Comparison of ENCODE assay signal across 11 cellular contexts in genomic region chr2:241598487-241598886, GRCh38. TPM values are rescaled to one million over a fixed set of nuclear protein-coding genes. Genes with fewer than 3 reads are reported as not detected.
DNase-seq lines count a peak whose midpoint lies in the region; ATAC-seq, FAIRE-seq and TF ChIP-seq lines count a peak whose summit lies in the region.
"Had no signal": no experiment of that assay in that cellular context is flagged by ENCODE, and none has a peak within 500 bp of the region (broad histone marks: within the 10 kb centered on the region; RNA-seq: fewer than 3 reads in every experiment).

No MANE protein-coding gene starts in this region.

- peak; percentile 74 for FAIRE-seq in HepG2 (lab: Jason Lieb, UNC)

- no peak overlapping the region for H3K4me3 ChIP-seq in IMR-90 (ENCODE audit: insufficient read depth, low read depth, low read length)
- H3K4me3 ChIP-seq in WERI-Rb-1 (ENCODE audit: low read depth, low read length), result no peak overlapping the region
- no peak overlapping the region for H3K4me3 ChIP-seq in HepG2 (replicated peaks in 1 of 3; ENCODE audit: insufficient read depth in 1 of 3, low read depth in 2 of 3, low read length in 3 of 3)
- H3K4me3 ChIP-seq: HAP-1 had no signal

- no peak overlapping the region for H3K4ac ChIP-seq in IMR-90 (ENCODE audit: low read depth, low read length)

- TF ChIP-seq CTCF in IMR-90 (conservative IDR thresholded peaks at IDR 0.05; ENCODE audit: low read depth, low read length) (no peak), WERI-Rb-1 (IDR thresholded peaks at IDR 0.05; ENCODE audit: low read depth, low read length) (peak; percentile 63), HepG2 (CRISPR knock-in tag; IDR thresholded peaks at IDR 0.05) (peak; percentile 80)

- peaks cover 38% of the 10 kb centered on the region for H3K36me3 ChIP-seq in IMR-90 (ENCODE audit: control insufficient read depth, insufficient read depth, low read length)
- peaks cover 49% of the 10 kb centered on the region for H3K36me3 ChIP-seq in WERI-Rb-1
- peaks cover 28 to 76% of the 10 kb centered on the region in 2 experiments for H3K36me3 ChIP-seq in HepG2 (replicated peaks in 1 of 2; ENCODE audit: control insufficient read depth in 1 of 2, insufficient read depth in 2 of 2, low read length in 2 of 2)

- H3K27me3 Mint-ChIP-seq in activated naive CD4-positive, alpha-beta T cell treated with anti-CD3 and anti-CD28 coated beads for 36 hours (ENCODE audit: low read depth), result no peaks in the 10 kb centered on the region

- H3K79me2 ChIP-seq in HepG2 (ENCODE audit: insufficient read depth, low read length), result no peaks in the 10 kb centered on the region

- no peaks in the 10 kb centered on the region for H4K20me1 ChIP-seq in IMR-90 (ENCODE audit: insufficient read depth, low read length)
- H4K20me1 ChIP-seq in HepG2 (ENCODE audit: insufficient read depth, low read length), result no peaks in the 10 kb centered on the region

- no peak overlapping the region for H2BK20ac ChIP-seq in IMR-90 (ENCODE audit: low read depth, low read length)

- H3K27me3 ChIP-seq in IMR-90 (ENCODE audit: control insufficient read depth, insufficient read depth, low read length) (no peaks in the 10 kb centered on the region), WERI-Rb-1 (ENCODE audit: insufficient read depth, low read depth, severe bottlenecking) (no peaks in the 10 kb centered on the region), HepG2 (ENCODE audit: control insufficient read depth in 1 of 2, insufficient read depth in 2 of 2, low read length in 2 of 2) (no peaks in the 10 kb centered on the region)

- no peak overlapping the region for H3K23ac ChIP-seq in IMR-90 (ENCODE audit: low read depth, low read length)

- no peak overlapping the region for H2AK5ac ChIP-seq in IMR-90 (ENCODE audit: low read depth, low read length)

- no peaks in the 10 kb centered on the region for H3K9me1 ChIP-seq in IMR-90 (ENCODE audit: insufficient read depth, low read length)

- no peak for TF ChIP-seq RAD21 in IMR-90 (IDR thresholded peaks at IDR 0.05; ENCODE audit: low read length)
- TF ChIP-seq RAD21 in HepG2 (CRISPR knock-in tag; IDR thresholded peaks at IDR 0.05), result no peak

- peak overlapping the region; percentile 52 for H2AK9ac ChIP-seq in IMR-90 (replicated peaks; ENCODE audit: low read depth, low read length, poor library complexity)

- no peak overlapping the region for H4K91ac ChIP-seq in IMR-90 (ENCODE audit: insufficient read depth, low read depth, low read length)

- intact Hi-C loops in IMR-90 (cut with micrococcal nuclease), result no loop called here
- intact Hi-C loops in HepG2 (cut with micrococcal nuclease; ENCODE audit: unreplicated experiment), result loop anchor here (1.0 to 5.0 kb wide), 2 partner anchors 46 to 90 kb away; partner anchors contain the start of gene STK25
- intact Hi-C loops in activated naive CD4-positive, alpha-beta T cell treated with anti-CD3 and anti-CD28 coated beads for 36 hours (cut with micrococcal nuclease), result loop anchor here (5.0 kb wide), 1 partner anchor 521 kb away; no protein-coding TSS in a partner anchor

- H3K27ac ChIP-seq in IMR-90 (ENCODE audit: insufficient read depth, low read length) (no peak overlapping the region), WERI-Rb-1 (no peak overlapping the region), HepG2 (ENCODE audit: extremely low read length, insufficient read depth, low read length) (no peak overlapping the region)

- H3K36me3 Mint-ChIP-seq in activated naive CD4-positive, alpha-beta T cell treated with anti-CD3 and anti-CD28 coated beads for 36 hours (ENCODE audit: low read depth), result peaks cover 16% of the 10 kb centered on the region

- no peak overlapping the region for H2BK120ac ChIP-seq in IMR-90 (ENCODE audit: low read depth, low read length)

- H3K56ac ChIP-seq in IMR-90 (ENCODE audit: extremely low read depth, insufficient read depth, low read length), result no peak overlapping the region

- no peak overlapping the region for H3K4me3 Mint-ChIP-seq in activated naive CD4-positive, alpha-beta T cell treated with anti-CD3 and anti-CD28 coated beads for 36 hours

- no peak overlapping the region for H4K5ac ChIP-seq in IMR-90 (ENCODE audit: low read depth, low read length)

- H4K8ac ChIP-seq in IMR-90 (ENCODE audit: low read depth in 2 of 2, low read length in 2 of 2), result no peak overlapping the region

- no peak overlapping the region for H3K18ac ChIP-seq in IMR-90 (ENCODE audit: low read depth, low read length)

- H2BK15ac ChIP-seq in IMR-90 (ENCODE audit: low read depth, low read length), result no peak overlapping the region

- peak; percentile 10 for DNase-seq in DMS53 treated with DMSO at 0.1 percent for 48 hours (lab: John Stamatoyannopoulos, UW; ENCODE audit: unreplicated experiment)
- DNase-seq in IMR-90, result no peak
- peak; percentile 46 for DNase-seq in WERI-Rb-1
- peak; percentile 45 for DNase-seq in HepG2 (ENCODE audit: low spot score)
- DNase-seq in activated naive CD4-positive, alpha-beta T cell treated with anti-CD3 and anti-CD28 coated beads for 36 hours, result no peak
- DNase-seq in HK-2 (ENCODE audit: unreplicated experiment), result no peak
- no peak for DNase-seq in NOMO-1 treated with DMSO at 0.1 percent for 48 hours (lab: John Stamatoyannopoulos, UW; ENCODE audit: unreplicated experiment)
- DNase-seq: activated T-cell treated with anti-CD3 and anti-CD28 coated beads, Interleukin-2, amount 50 U/mL, for 48 hours; effector CD4-positive, alpha-beta T cell had no signal

- ATAC-seq in IMR-90 (ENCODE audit: low read depth), result no peak
- peak; percentile 72 for ATAC-seq in HepG2
- ATAC-seq in HG03520 (IDR thresholded peaks at IDR 0.05; ENCODE audit: unreplicated experiment), result no peak

- WGBS in IMR-90 (ENCODE audit: extremely low coverage in 2 of 2, insufficient read length in 1 of 2), 2 experiments, result no CpG with 5 or more reads among the region's 1 CpG
- WGBS in HepG2 (ENCODE audit: low lambda C conversion rate), result 93% methylated on average over 1 of the region's 1 CpG

- no peaks in the 10 kb centered on the region for H3K9me3 ChIP-seq in IMR-90 (ENCODE audit: control insufficient read depth, insufficient read depth, low read length)
- H3K9me3 ChIP-seq in WERI-Rb-1 (ENCODE audit: severe bottlenecking), result no peaks in the 10 kb centered on the region
- no peaks in the 10 kb centered on the region for H3K9me3 ChIP-seq in HepG2 (ENCODE audit: low read length)
- H3K9me3 ChIP-seq: HAP-1 had no signal

- no peaks in the 10 kb centered on the region for H3K4me1 Mint-ChIP-seq in activated naive CD4-positive, alpha-beta T cell treated with anti-CD3 and anti-CD28 coated beads for 36 hours (ENCODE audit: low read depth)

- H3K4me2 ChIP-seq in IMR-90 (ENCODE audit: low read depth, low read length) (no peak overlapping the region), HepG2 (ENCODE audit: low read depth, low read length) (no peak overlapping the region)

- in situ Hi-C loops in IMR-90 (cut with MboI; ENCODE audit: low sequenced_read_pairs), result no loop called here
- in situ Hi-C loops in HepG2 (cut with HindIII; ENCODE audit: extremely low pct_ligation_motif_present, low pct_unique_long_range_greater_than_20kb), result no loop called here

- H3K9ac ChIP-seq in IMR-90 (ENCODE audit: low read depth, low read length) (no peak overlapping the region), HepG2 (ENCODE audit: insufficient read depth, low read depth, low read length) (no peak overlapping the region)

- CTCF ChIA-PET in IMR-90 (lab: Yijun Ruan, JAX) (interaction anchor here (0.6 to 1.3 kb wide), 4 partner anchors 8 to 94 kb away, joined by 3 to 4 read pairs (median 4); no protein-coding TSS in a partner anchor), HepG2 (lab: Yijun Ruan, JAX; ENCODE audit: low intra/inter-chr PET ratio, low total read pairs) (no interaction called here)
- CTCF ChIA-PET in activated naive CD4-positive, alpha-beta T cell treated with anti-CD3 and anti-CD28 coated beads for 36 hours (lab: Charles Lee), result interaction anchor here (0.6 to 1.3 kb wide), 3 partner anchors 92 to 366 kb away, joined by 3 read pairs; no protein-coding TSS in a partner anchor

- H3K27ac Mint-ChIP-seq in activated naive CD4-positive, alpha-beta T cell treated with anti-CD3 and anti-CD28 coated beads for 36 hours, result no peak overlapping the region

- TF ChIP-seq POLR2A in IMR-90 (IDR thresholded peaks at IDR 0.05; ENCODE audit: low read depth, low read length) (no peak), HepG2 (IDR thresholded peaks at IDR 0.05; ENCODE audit: insufficient read depth in 1 of 2, low read depth in 2 of 2, low read length in 2 of 2) (no peak)

- POLR2A ChIA-PET in IMR-90 (lab: Charles Lee; ENCODE audit: unreplicated experiment), result no interaction called here
- POLR2A ChIA-PET in HepG2 (lab: Yijun Ruan, JAX), result interaction anchor here (0.8 to 3.0 kb wide), 2 partner anchors 9 to 12 kb away, joined by 3 to 10 read pairs; no protein-coding TSS in a partner anchor

- no peak overlapping the region for H2BK5ac ChIP-seq in IMR-90 (ENCODE audit: low read depth, low read length, poor library complexity, severe bottlenecking)

- H3K14ac ChIP-seq in IMR-90 (replicated peaks; ENCODE audit: low read depth, low read length), result no peak overlapping the region

- H3K4me1 ChIP-seq in IMR-90 (ENCODE audit: control insufficient read depth, insufficient read depth, low read length), result no peaks in the 10 kb centered on the region; the same call in 1 of the 2 replicates
- no peaks in the 10 kb centered on the region for H3K4me1 ChIP-seq in HepG2 (ENCODE audit: insufficient read depth, low read length)
- H3K4me1 ChIP-seq: HAP-1 had no signal

- BruUV-seq in IMR-90 (replicated peaks; lab: Mats Ljungman, UMichigan), result TSS peak; percentile 40
- no TSS peak for BruUV-seq in HepG2 (replicated peaks; lab: Mats Ljungman, UMichigan)

- peaks cover 8 to 20% of the 10 kb centered on the region in 2 experiments; a peak in 2 of 4 replicates for H3K79me1 ChIP-seq in IMR-90 (ENCODE audit: low read depth in 1 of 2, low read length in 2 of 2)

- TF ChIP-seq EP300 in HepG2 (IDR thresholded peaks at IDR 0.05; ENCODE audit: low read depth in 2 of 2, low read length in 2 of 2), result no peak
- no peak for TF ChIP-seq EP300 in HepG2 (CRISPR knock-in tag; IDR thresholded peaks at IDR 0.05; ENCODE audit: borderline replicate concordance)

- no peak overlapping the region for H2AFZ ChIP-seq in IMR-90 (replicated peaks; ENCODE audit: low read length, poor library complexity)
- H2AFZ ChIP-seq in HepG2 (ENCODE audit: low read length), result no peak overlapping the region

- H3K9me3 Mint-ChIP-seq in activated naive CD4-positive, alpha-beta T cell treated with anti-CD3 and anti-CD28 coated beads for 36 hours, result no peaks in the 10 kb centered on the region

- dilution Hi-C loops in IMR-90 (cut with HindIII; ENCODE audit: low sequenced_read_pairs, unreplicated experiment), result no loop called here

RNA-seq across cellular contexts. Expression of gene THAP4, which starts 38.5 kb away (rescaled TPM):
- 33.9 and 42.2 TPM in 2 replicates for total RNA-seq in IMR-90 (2012; rRNA removed)
- polyA plus RNA-seq in IMR-90 (2012; rRNA removed), result 55.1 and 60.3 TPM in 2 replicates
- 53.0 and 64.7 TPM in 2 replicates for polyA plus RNA-seq in IMR-90 (2012; cell fraction: cytosol; rRNA removed)
- polyA plus RNA-seq in IMR-90 (2012; cell fraction: nucleus; rRNA removed; ENCODE audit: low replicate concordance), result 20.5 and 32.9 TPM in 2 replicates
- 68.2 and 75.7 TPM in 2 replicates for total RNA-seq in HepG2 (2016; rRNA removed; fragmentation: Illumina TruSeq; extraction: Trizol)
- 133 and 143 TPM in 2 replicates for total RNA-seq in HepG2 (2016; cell fraction: cytosol; rRNA removed; fragmentation: Illumina TruSeq; extraction: Trizol; ENCODE audit: low read depth)
- total RNA-seq in HepG2 (2016; cell fraction: insoluble cytoplasmic fraction; rRNA removed; fragmentation: Illumina TruSeq; extraction: Trizol), result 59.6 and 76.6 TPM in 2 replicates
- 167 and 184 TPM in 2 replicates for total RNA-seq in HepG2 (2016; cell fraction: membrane; rRNA removed; fragmentation: Illumina TruSeq; extraction: Trizol)
- total RNA-seq in HepG2 (2016; cell fraction: nucleus; rRNA removed; fragmentation: Illumina TruSeq; extraction: Trizol), result 30.7 and 35.8 TPM in 2 replicates
- 59.7 and 70.2 TPM in 2 replicates for polyA plus RNA-seq in HepG2 (2011; rRNA removed)
- polyA plus RNA-seq in HepG2 (2011; cell fraction: cytosol; rRNA removed), result 54.6 and 83.4 TPM in 2 replicates
- 44.5 and 45.2 TPM in 2 replicates for polyA plus RNA-seq in HepG2 (2011; cell fraction: nucleus; rRNA removed)
- 52.8 and 71.5 TPM in 2 replicates for polyA plus RNA-seq in HepG2 (2012)
- 151 and 156 TPM in 2 replicates for polyA plus RNA-seq in HepG2 (2016; cell fraction: cytosol; fragmentation: Illumina TruSeq; extraction: Trizol; ENCODE audit: low read depth)
- polyA plus RNA-seq in HepG2 (2016; cell fraction: insoluble cytoplasmic fraction; fragmentation: Illumina TruSeq; extraction: Trizol; ENCODE audit: low read depth), result 70.7 and 84.7 TPM in 2 replicates
- polyA plus RNA-seq in HepG2 (2016; cell fraction: membrane; fragmentation: Illumina TruSeq; extraction: Trizol; ENCODE audit: low read depth), result 183 and 195 TPM in 2 replicates
- 54.6 and 58.8 TPM in 2 replicates for polyA plus RNA-seq in HepG2 (2016; cell fraction: nucleus; fragmentation: Illumina TruSeq; extraction: Trizol; ENCODE audit: insufficient read depth, low read depth)
- 38.3 and 105 TPM in 2 replicates for polyA minus RNA-seq in HepG2 (2011; rRNA and poly(A)+ RNA removed; ENCODE audit: low replicate concordance)
- polyA minus RNA-seq in HepG2 (2011; cell fraction: cytosol; rRNA and poly(A)+ RNA removed), result 40.5 and 45.2 TPM in 2 replicates
- 18.9 and 20.6 TPM in 2 replicates for polyA minus RNA-seq in HepG2 (2011; cell fraction: nucleus; rRNA and poly(A)+ RNA removed)
- total RNA-seq in activated naive CD4-positive, alpha-beta T cell treated with anti-CD3 and anti-CD28 coated beads for 36 hours, result 10 to 100 TPM; 36.4 to 38.8 TPM

RNA-seq across cellular contexts. Expression of gene ATG4B, which starts 39.0 kb away (rescaled TPM):
- total RNA-seq in IMR-90 (2012; rRNA removed) (102 and 146 TPM in 2 replicates), HepG2 (2016; rRNA removed; fragmentation: Illumina TruSeq; extraction: Trizol) (95.5 and 96.3 TPM in 2 replicates)
- polyA plus RNA-seq in IMR-90 (2012; rRNA removed) (98.4 and 113 TPM in 2 replicates), HepG2 (2011; rRNA removed) (239 and 300 TPM in 2 replicates)
- polyA plus RNA-seq in IMR-90 (2012; cell fraction: cytosol; rRNA removed), result 52.3 and 78.0 TPM in 2 replicates
- 374 and 431 TPM in 2 replicates for polyA plus RNA-seq in IMR-90 (2012; cell fraction: nucleus; rRNA removed; ENCODE audit: low replicate concordance)
- 36.7 and 38.3 TPM in 2 replicates for total RNA-seq in HepG2 (2016; cell fraction: cytosol; rRNA removed; fragmentation: Illumina TruSeq; extraction: Trizol; ENCODE audit: low read depth)
- 89.4 and 100 TPM in 2 replicates for total RNA-seq in HepG2 (2016; cell fraction: insoluble cytoplasmic fraction; rRNA removed; fragmentation: Illumina TruSeq; extraction: Trizol)
- 29.3 and 29.5 TPM in 2 replicates for total RNA-seq in HepG2 (2016; cell fraction: membrane; rRNA removed; fragmentation: Illumina TruSeq; extraction: Trizol)
- total RNA-seq in HepG2 (2016; cell fraction: nucleus; rRNA removed; fragmentation: Illumina TruSeq; extraction: Trizol), result 81.6 and 83.5 TPM in 2 replicates
- polyA plus RNA-seq in HepG2 (2011; cell fraction: cytosol; rRNA removed), result 143 and 145 TPM in 2 replicates
- 1,044 and 1,316 TPM in 2 replicates for polyA plus RNA-seq in HepG2 (2011; cell fraction: nucleus; rRNA removed)
- polyA plus RNA-seq in HepG2 (2012), result 190 and 212 TPM in 2 replicates
- 14.7 and 15.7 TPM in 2 replicates for polyA plus RNA-seq in HepG2 (2016; cell fraction: cytosol; fragmentation: Illumina TruSeq; extraction: Trizol; ENCODE audit: low read depth)
- polyA plus RNA-seq in HepG2 (2016; cell fraction: insoluble cytoplasmic fraction; fragmentation: Illumina TruSeq; extraction: Trizol; ENCODE audit: low read depth), result 75.1 and 104 TPM in 2 replicates
- 19.2 and 21.6 TPM in 2 replicates for polyA plus RNA-seq in HepG2 (2016; cell fraction: membrane; fragmentation: Illumina TruSeq; extraction: Trizol; ENCODE audit: low read depth)
- polyA plus RNA-seq in HepG2 (2016; cell fraction: nucleus; fragmentation: Illumina TruSeq; extraction: Trizol; ENCODE audit: insufficient read depth, low read depth), result 244 TPM in 2 replicates
- polyA minus RNA-seq in HepG2 (2011; rRNA and poly(A)+ RNA removed; ENCODE audit: low replicate concordance), result 85.8 and 275 TPM in 2 replicates
- polyA minus RNA-seq in HepG2 (2011; cell fraction: cytosol; rRNA and poly(A)+ RNA removed), result 75.1 and 78.1 TPM in 2 replicates
- 203 and 244 TPM in 2 replicates for polyA minus RNA-seq in HepG2 (2011; cell fraction: nucleus; rRNA and poly(A)+ RNA removed)
- total RNA-seq in activated naive CD4-positive, alpha-beta T cell treated with anti-CD3 and anti-CD28 coated beads for 36 hours, result 10 to 100 TPM; 71.5 to 82.5 TPM

RNA-seq across cellular contexts. Expression of gene BOK, which starts 39.9 kb away (rescaled TPM):
- total RNA-seq in IMR-90 (2012; rRNA removed), result 13.3 and 15.8 TPM in 2 replicates
- 34.4 and 37.4 TPM in 2 replicates for polyA plus RNA-seq in IMR-90 (2012; rRNA removed)
- polyA plus RNA-seq in IMR-90 (2012; cell fraction: cytosol; rRNA removed), result 28.7 and 58.2 TPM in 2 replicates
- polyA plus RNA-seq in IMR-90 (2012; cell fraction: nucleus; rRNA removed; ENCODE audit: low replicate concordance), result 40.1 and 75.2 TPM in 2 replicates
- total RNA-seq in HepG2 (2016; rRNA removed; fragmentation: Illumina TruSeq; extraction: Trizol), result 30.2 and 35.5 TPM in 2 replicates
- total RNA-seq in HepG2 (2016; cell fraction: cytosol; rRNA removed; fragmentation: Illumina TruSeq; extraction: Trizol; ENCODE audit: low read depth), result 22.2 and 23.9 TPM in 2 replicates
- 28.1 and 36.4 TPM in 2 replicates for total RNA-seq in HepG2 (2016; cell fraction: insoluble cytoplasmic fraction; rRNA removed; fragmentation: Illumina TruSeq; extraction: Trizol)
- 58.8 and 67.3 TPM in 2 replicates for total RNA-seq in HepG2 (2016; cell fraction: membrane; rRNA removed; fragmentation: Illumina TruSeq; extraction: Trizol)
- total RNA-seq in HepG2 (2016; cell fraction: nucleus; rRNA removed; fragmentation: Illumina TruSeq; extraction: Trizol), result 18.8 and 20.8 TPM in 2 replicates
- polyA plus RNA-seq in HepG2 (2011; rRNA removed), result 39.2 and 58.1 TPM in 2 replicates
- 49.3 and 71.9 TPM in 2 replicates for polyA plus RNA-seq in HepG2 (2011; cell fraction: cytosol; rRNA removed)
- polyA plus RNA-seq in HepG2 (2011; cell fraction: nucleus; rRNA removed), result 101 and 104 TPM in 2 replicates
- 43.9 and 55.3 TPM in 2 replicates for polyA plus RNA-seq in HepG2 (2012)
- 28.1 and 33.7 TPM in 2 replicates for polyA plus RNA-seq in HepG2 (2016; cell fraction: cytosol; fragmentation: Illumina TruSeq; extraction: Trizol; ENCODE audit: low read depth)
- 37.9 and 46.1 TPM in 2 replicates for polyA plus RNA-seq in HepG2 (2016; cell fraction: insoluble cytoplasmic fraction; fragmentation: Illumina TruSeq; extraction: Trizol; ENCODE audit: low read depth)
- polyA plus RNA-seq in HepG2 (2016; cell fraction: membrane; fragmentation: Illumina TruSeq; extraction: Trizol; ENCODE audit: low read depth), result 64.2 and 66.8 TPM in 2 replicates
- 41.2 and 42.5 TPM in 2 replicates for polyA plus RNA-seq in HepG2 (2016; cell fraction: nucleus; fragmentation: Illumina TruSeq; extraction: Trizol; ENCODE audit: insufficient read depth, low read depth)
- 10.1 and 74.6 TPM in 2 replicates for polyA minus RNA-seq in HepG2 (2011; rRNA and poly(A)+ RNA removed; ENCODE audit: low replicate concordance)
- polyA minus RNA-seq in HepG2 (2011; cell fraction: cytosol; rRNA and poly(A)+ RNA removed), result 39.7 and 41.5 TPM in 2 replicates
- polyA minus RNA-seq in HepG2 (2011; cell fraction: nucleus; rRNA and poly(A)+ RNA removed), result 9.9 and 12.7 TPM in 2 replicates
- not detected for total RNA-seq in activated naive CD4-positive, alpha-beta T cell treated with anti-CD3 and anti-CD28 coated beads for 36 hours

Comparison
In these comparisons a context has a peak if more than half of its experiments do, and no peak if none do; other contexts are left out.
1. DNase-seq: peak in DMS53 treated with DMSO at 0.1 percent for 48 hours (single experiment), WERI-Rb-1 (single experiment) and HepG2 (single experiment); none in IMR-90 (single experiment), activated naive CD4-positive, alpha-beta T cell treated with anti-CD3 and anti-CD28 coated beads for 36 hours (single experiment), HK-2 (single experiment) and NOMO-1 treated with DMSO at 0.1 percent for 48 hours (single experiment).
2. RNA of gene BOK, which starts 39.9 kb away (total RNA-seq): 18.8 to 67.3 TPM in HepG2 and 13.3 to 15.8 TPM in IMR-90; not detected in activated naive CD4-positive, alpha-beta T cell treated with anti-CD3 and anti-CD28 coated beads for 36 hours; every median in the first group is over 10 times any median in the second.